In genomic region chr1:7629011-7629410, GRCh38 we compare ENCODE assay signal across 28 cellular contexts.
"Had no signal": no experiment of that assay in that cellular context is flagged by ENCODE, and none has a peak within 500 bp of the region (broad histone marks: within the 10 kb centered on the region; RNA-seq: fewer than 3 reads in every experiment).

No MANE protein-coding gene starts in this region.

- H3K36me3 ChIP-seq: brain microvascular endothelial cell, WERI-Rb-1 had no signal

- H3K9ac ChIP-seq: KMS-11 had no signal

- DNase-seq: activated CD4-positive, alpha-beta memory T cell treated with anti-CD3 and anti-CD28 coated beads, Interleukin-2, amount 10 ng/mL, durations not matched to agents 7 days and 5 days; activated CD4-positive, alpha-beta T cell treated with anti-CD3 and anti-CD28 coated beads for 1 hour; activated CD4-positive, alpha-beta T cell treated with anti-CD3 and anti-CD28 coated beads for 48 hours; activated CD4-positive, CD25-positive, alpha-beta regulatory T cell; activated CD8-positive, alpha-beta memory T cell treated with anti-CD3 and anti-CD28 coated beads for 24 hours; activated CD8-positive, alpha-beta memory T cell treated with anti-CD3 and anti-CD28 coated beads, Interleukin-2, amount 10 ng/mL, durations not matched to agents 7 days and 5 days; activated CD8-positive, alpha-beta memory T cell treated with anti-CD3 and anti-CD28 coated beads, Interleukin-2, amount 50 U/mL, for 48 hours; activated effector memory CD4-positive, alpha-beta T cell treated with anti-CD3 and anti-CD28 coated beads, Interleukin-2, amount 50 U/mL, for 16 hours; activated naive CD4-positive, alpha-beta T cell; activated naive CD4-positive, alpha-beta T cell treated with anti-CD3 and anti-CD28 coated beads, Interleukin-2, amount 50 U/mL, for 16 hours; activated naive CD8-positive, alpha-beta T cell treated with anti-CD3 and anti-CD28 coated beads for 36 hours; activated T-cell treated with anti-CD3 and anti-CD28 coated beads, Interleukin-2, amount 50 U/mL, for 48 hours; amniotic stem cell; aorta; brain microvascular endothelial cell; MM.1S; MV-4-11; NCI-H1092; NCI-H1436 treated with DMSO at 0.1 percent for 48 hours; NCI-H1694 treated with DMSO at 0.1 percent for 48 hours; NCI-H2029; NCI-H345; NCI-H524 treated with DMSO at 0.1 percent for 48 hours; SIG-M5; T1000; WERI-Rb-1 had no signal

- ATAC-seq: activated CD8-positive, alpha-beta memory T cell treated with anti-CD3 and anti-CD28 coated beads, Interleukin-2, amount 10 ng/mL, durations not matched to agents 7 days and 5 days; Panc1 had no signal

- H3K27me3 ChIP-seq: brain microvascular endothelial cell had no signal

- H3K27ac ChIP-seq: brain microvascular endothelial cell, KMS-11, WERI-Rb-1 had no signal

- H3K4me2 ChIP-seq: KMS-11 had no signal
